Comparison of ENCODE assay signal across 8 cellular contexts in the genomic region with DNA sequence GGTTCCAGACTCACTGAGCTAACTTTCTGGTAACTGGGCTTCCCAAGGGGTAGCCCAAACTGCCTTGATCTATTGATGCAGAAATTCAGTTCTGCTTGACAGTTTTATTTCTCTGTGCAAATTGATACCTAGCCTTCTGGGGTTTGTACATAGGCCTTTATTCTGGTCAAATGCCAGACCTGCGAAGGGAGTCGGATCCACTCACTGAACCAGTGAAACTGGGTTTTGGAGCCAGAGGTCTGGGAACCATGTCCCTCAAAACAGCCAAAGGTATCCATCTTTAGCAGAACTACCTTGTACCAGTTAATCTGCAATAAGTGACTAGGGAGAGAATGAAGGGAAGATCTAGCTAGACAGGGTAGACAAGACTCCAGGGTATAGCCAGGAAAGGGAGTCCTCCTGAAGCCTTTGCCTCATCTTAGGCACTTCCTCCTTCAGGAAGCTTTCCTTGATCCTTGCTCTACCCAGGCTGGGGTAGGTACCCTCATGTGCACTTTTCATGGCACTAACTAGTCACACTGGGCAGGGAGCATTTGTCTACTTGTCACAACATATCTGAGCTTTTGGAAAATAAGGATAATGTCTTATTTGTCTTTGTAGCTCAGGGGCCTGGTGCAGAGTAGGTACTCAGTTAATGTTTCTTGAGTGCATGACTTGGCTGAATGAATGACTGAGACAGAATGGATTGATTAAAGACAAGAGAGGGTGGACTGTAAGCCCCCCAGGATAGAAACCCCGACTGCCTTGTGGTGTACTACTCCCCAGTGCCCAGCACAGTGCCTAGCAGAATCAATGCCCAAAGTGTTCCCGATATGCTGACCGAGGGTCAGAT. TPM values are rescaled to one million over a fixed set of nuclear protein-coding genes. Genes with fewer than 3 reads are reported as not detected.
DNase-seq lines count a peak whose midpoint lies in the region; ATAC-seq and TF ChIP-seq lines count a peak whose summit lies in the region.

No MANE protein-coding gene starts in this region.

- no peaks in the 10 kb centered on the region for H3K9me3 ChIP-seq in liver (ENCODE audit: control insufficient read depth in 4 of 4, low read length in 3 of 4)
- H3K9me3 ChIP-seq in testis = no peaks in the 10 kb centered on the region

- 42% methylated on average over 5 of the region's 5 CpGs for WGBS in liver
- WGBS in testis, 2 donors = 39 to 41% methylated on average over 5 of the region's 5 CpGs

- TF ChIP-seq POLR2A in testis (IDR thresholded peaks at IDR 0.05) = no peak

- H3K9me3 Mint-ChIP-seq in T-helper 2 cell treated with Interferon-gamma antibody and Interleukin-4, amounts not matched to agents 5 μg/mL and 100 μg/mL, for 36 hours = no peaks in the 10 kb centered on the region

- intact Hi-C loops in testis (cut with DNase I; ENCODE audit: low total_unique reads) = loop anchor here (10.0 kb wide), 1 partner anchor 192 kb away; the partner anchor contains the start of gene SIN3A

- TF ChIP-seq RAD21 in liver (IDR thresholded peaks at IDR 0.05) = no peak

- H3K27me3 ChIP-seq in liver (ENCODE audit: control insufficient read depth in 4 of 4, insufficient read depth in 4 of 4, low read length in 3 of 4) (no peaks in the 10 kb centered on the region), testis (no peaks in the 10 kb centered on the region)

- DNase-seq in T-helper 2 cell treated with Interferon-gamma antibody and Interleukin-4, amounts not matched to agents 5 μg/mL and 100 μg/mL, for 36 hours (ENCODE audit: low spot score) = no peak
- DNase-seq in T-helper 2 cell (no peak), astrocyte of the spinal cord (ENCODE audit: low read depth, low spot score) (no peak), testis (no peak), HK-2 (ENCODE audit: unreplicated experiment) (no peak), mucosa of gallbladder (ENCODE audit: low spot score) (no peak)

- peaks cover 0 to 3% (median 1%) of the 10 kb centered on the region in 4 donors for H3K36me3 ChIP-seq in liver (ENCODE audit: control insufficient read depth in 4 of 4, insufficient read depth in 3 of 4, low read depth in 1 of 4, low read length in 3 of 4)
- H3K36me3 ChIP-seq in testis (ENCODE audit: low read depth, missing control alignments) = no peaks in the 10 kb centered on the region

- peaks cover 12% of the 10 kb centered on the region for H3K27me3 Mint-ChIP-seq in T-helper 2 cell treated with Interferon-gamma antibody and Interleukin-4, amounts not matched to agents 5 μg/mL and 100 μg/mL, for 36 hours (ENCODE audit: low read depth)

- peaks cover 15 to 43% (median 36%) of the 10 kb centered on the region in 4 donors for H3K4me1 ChIP-seq in liver (ENCODE audit: control insufficient read depth in 4 of 4, insufficient read depth in 4 of 4, low read length in 3 of 4)
- H3K4me1 ChIP-seq in testis = peaks cover 14% of the 10 kb centered on the region

- in situ Hi-C loops in astrocyte of the spinal cord (cut with HindIII; ENCODE audit: low sequenced_read_pairs) = no loop called here

- peak overlapping the region; percentile 64 for H3K4me3 ChIP-seq in astrocyte of the spinal cord (ENCODE audit: low read depth, low read length)
- H3K4me3 ChIP-seq in liver (ENCODE audit: low read depth in 1 of 3, low read length in 3 of 3) = peak overlapping the region; percentile 81 to 91 (median 91)
- peak overlapping the region; percentile 74 to 82 for H3K4me3 ChIP-seq in testis

- H3K9ac ChIP-seq in liver (ENCODE audit: low read depth in 1 of 2, low read length in 2 of 2) = peak overlapping the region; percentile 55 to 70

- TF ChIP-seq CTCF in astrocyte of the spinal cord (IDR thresholded peaks at IDR 0.05; ENCODE audit: low read depth, low read length) = no peak
- no peak for TF ChIP-seq CTCF in liver (IDR thresholded peaks at IDR 0.05; ENCODE audit: low read depth, low read length, missing input control)
- no peak for TF ChIP-seq CTCF in testis (IDR thresholded peaks at IDR 0.05)

- no peak for ATAC-seq in HG02571 (IDR thresholded peaks at IDR 0.05; ENCODE audit: unreplicated experiment)

- H3K4me1 Mint-ChIP-seq in T-helper 2 cell treated with Interferon-gamma antibody and Interleukin-4, amounts not matched to agents 5 μg/mL and 100 μg/mL, for 36 hours (ENCODE audit: low read depth) = peaks cover 12% of the 10 kb centered on the region

- peak overlapping the region; percentile 19 for H3K27ac Mint-ChIP-seq in T-helper 2 cell treated with Interferon-gamma antibody and Interleukin-4, amounts not matched to agents 5 μg/mL and 100 μg/mL, for 36 hours

- peak overlapping the region; percentile 96 to 99 for H3K27ac ChIP-seq in liver (ENCODE audit: low read depth in 1 of 2, low read length in 2 of 2)
- peak overlapping the region; percentile 71 to 93 for H3K27ac ChIP-seq in testis

- peak overlapping the region; percentile 84 for H3K4me3 Mint-ChIP-seq in T-helper 2 cell treated with Interferon-gamma antibody and Interleukin-4, amounts not matched to agents 5 μg/mL and 100 μg/mL, for 36 hours

- H3K36me3 Mint-ChIP-seq in T-helper 2 cell treated with Interferon-gamma antibody and Interleukin-4, amounts not matched to agents 5 μg/mL and 100 μg/mL, for 36 hours (ENCODE audit: low read depth) = no peaks in the 10 kb centered on the region

TF ChIP-seq in liver, 16 proteins besides CTCF, POLR2A, EP300 and RAD21:
- TF ChIP-seq SP1 (IDR thresholded peaks at IDR 0.05) = no peak
- no peak for TF ChIP-seq TAF1 (conservative IDR thresholded peaks at IDR 0.05)

RNA-seq across cellular contexts. Expression of gene SNX33, which starts 1.4 kb away (rescaled TPM):
- 10 to 100 TPM in 1 of 2 donors, 1 to 10 TPM in 1; 7.1 to 10.8 TPM for total RNA-seq in liver
- polyA plus RNA-seq in liver = 10 to 100 TPM in 1 of 2 donors, 1 to 10 TPM in 1; 8.0 to 10.3 TPM
- 10 to 100 TPM in 1 of 2 donors, 1 to 10 TPM in 1; 8.3 to 11.5 TPM for total RNA-seq in testis
- 10.5 TPM for polyA plus RNA-seq in testis (ENCODE audit: insufficient read depth, low read depth, low replicate concordance)
- total RNA-seq in mucosa of gallbladder = 51.3 TPM

RNA-seq across cellular contexts. Expression of gene IMP3, which starts 6.3 kb away (rescaled TPM):
- 10 to 100 TPM; 45.2 to 84.4 TPM for total RNA-seq in liver
- 10 to 100 TPM; 54.7 to 94.8 TPM for polyA plus RNA-seq in liver
- total RNA-seq in testis = 100 to 1,000 TPM in 1 of 2 donors, 10 to 100 TPM in 1; 87.5 to 111 TPM
- polyA plus RNA-seq in testis (ENCODE audit: insufficient read depth, low read depth, low replicate concordance) = 32.6 TPM
- total RNA-seq in mucosa of gallbladder = 66.3 TPM

RNA-seq across cellular contexts. Expression of gene SNUPN, which starts 20.8 kb away (rescaled TPM):
- total RNA-seq in liver (10 to 100 TPM in 1 of 2 donors, 1 to 10 TPM in 1; 7.8 to 11.4 TPM), testis (10 to 100 TPM; 37.0 to 44.6 TPM), mucosa of gallbladder (23.3 TPM)
- polyA plus RNA-seq in liver (10 to 100 TPM; 12.8 to 13.2 TPM), testis (ENCODE audit: insufficient read depth, low read depth, low replicate concordance) (97.5 TPM)
